In the genomic region with DNA sequence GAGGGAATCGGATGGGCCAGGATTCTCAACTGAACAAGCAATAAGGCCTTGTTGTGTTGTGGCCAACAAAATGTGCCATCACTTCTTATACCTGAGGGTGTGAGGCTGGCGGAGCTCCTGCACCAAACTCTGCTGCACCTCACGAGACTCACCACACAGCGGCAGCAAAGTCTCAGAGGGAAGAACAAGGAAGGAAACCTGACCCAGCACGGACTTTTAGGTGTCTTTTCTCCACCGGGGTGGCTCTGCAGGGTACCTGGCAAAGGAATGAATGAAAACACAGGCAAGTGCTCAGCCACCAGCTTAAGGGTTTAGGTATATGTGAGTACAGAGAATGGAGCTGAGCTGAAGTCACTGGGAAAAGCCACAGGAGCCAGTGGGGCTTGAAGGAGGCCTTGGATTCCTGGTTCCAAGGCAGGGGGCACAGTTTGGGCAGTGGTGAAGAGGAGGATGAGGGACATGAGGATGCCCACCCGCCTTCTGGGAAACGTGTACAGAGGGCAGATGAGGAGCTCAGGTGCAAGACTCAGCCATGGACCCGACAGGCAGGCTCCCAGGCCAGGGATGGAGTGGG, we compare ENCODE assay signal across 8 cellular contexts.
A peak's percentile ranks its signal among the peaks of the same experiment; 100 is the strongest.
DNase-seq lines count a peak whose midpoint lies in the region; ATAC-seq and TF ChIP-seq lines count a peak whose summit lies in the region.

No MANE protein-coding gene starts in this region.

- POLR2A ChIA-PET in AG04449 (lab: Yijun Ruan, JAX): no interaction called here

- CTCF ChIA-PET in AG04449 (lab: Yijun Ruan, JAX): interaction anchor here (1.1 to 1.5 kb wide), 5 partner anchors 9 to 200 kb away, joined by 3 to 6 read pairs (median 3); no protein-coding TSS in a partner anchor

- DNase-seq in AG04449 (ENCODE audit: low read depth, low spot score) (no peak), NCI-H226 (peak; percentile 48), iPS DF 19.7 (ENCODE audit: low read depth, low spot score) (peak; percentile 68), AML-193 (lab: John Stamatoyannopoulos, UW) (no peak)
- peak; percentile 12 for DNase-seq in activated naive CD4-positive, alpha-beta T cell treated with anti-CD3 and anti-CD28 coated beads, Interleukin-2, amount 50 U/mL, for 16 hours
- DNase-seq in stimulated activated CD4-positive, alpha-beta T cell treated with anti-CD3 and anti-CD28 coated beads, Interleukin-4, amount 100 ng/mL, for 48 hours (ENCODE audit: low read depth in 2 of 2): peak; percentile 7 to 25

- ATAC-seq in HG02885 (IDR thresholded peaks at IDR 0.05; ENCODE audit: poor library complexity, unreplicated experiment): peak; percentile 94

- H3K4me3 ChIP-seq in AG04449 (ENCODE audit: low read depth, low read length): no peak overlapping the region

- peak; percentile 59 for TF ChIP-seq CTCF in AG04449 (IDR thresholded peaks at IDR 0.05; ENCODE audit: insufficient read depth, low read length, missing control alignments)
- TF ChIP-seq CTCF in GM12873 (IDR thresholded peaks at IDR 0.05; ENCODE audit: insufficient read depth, low read depth, low read length, missing control alignments): peak; percentile 79

Comparison
In these comparisons a context has a peak if more than half of its experiments do, and no peak if none do; other contexts are left out.
1. DNase-seq: peak in NCI-H226 (single experiment), activated naive CD4-positive, alpha-beta T cell treated with anti-CD3 and anti-CD28 coated beads, Interleukin-2, amount 50 U/mL, for 16 hours (single experiment), iPS DF 19.7 (single experiment) and stimulated activated CD4-positive, alpha-beta T cell treated with anti-CD3 and anti-CD28 coated beads, Interleukin-4, amount 100 ng/mL, for 48 hours (2 of 2); none in AG04449 (single experiment) and AML-193 (0 of 2).